8 cellular contexts compared by ENCODE assay signal in the genomic region with DNA sequence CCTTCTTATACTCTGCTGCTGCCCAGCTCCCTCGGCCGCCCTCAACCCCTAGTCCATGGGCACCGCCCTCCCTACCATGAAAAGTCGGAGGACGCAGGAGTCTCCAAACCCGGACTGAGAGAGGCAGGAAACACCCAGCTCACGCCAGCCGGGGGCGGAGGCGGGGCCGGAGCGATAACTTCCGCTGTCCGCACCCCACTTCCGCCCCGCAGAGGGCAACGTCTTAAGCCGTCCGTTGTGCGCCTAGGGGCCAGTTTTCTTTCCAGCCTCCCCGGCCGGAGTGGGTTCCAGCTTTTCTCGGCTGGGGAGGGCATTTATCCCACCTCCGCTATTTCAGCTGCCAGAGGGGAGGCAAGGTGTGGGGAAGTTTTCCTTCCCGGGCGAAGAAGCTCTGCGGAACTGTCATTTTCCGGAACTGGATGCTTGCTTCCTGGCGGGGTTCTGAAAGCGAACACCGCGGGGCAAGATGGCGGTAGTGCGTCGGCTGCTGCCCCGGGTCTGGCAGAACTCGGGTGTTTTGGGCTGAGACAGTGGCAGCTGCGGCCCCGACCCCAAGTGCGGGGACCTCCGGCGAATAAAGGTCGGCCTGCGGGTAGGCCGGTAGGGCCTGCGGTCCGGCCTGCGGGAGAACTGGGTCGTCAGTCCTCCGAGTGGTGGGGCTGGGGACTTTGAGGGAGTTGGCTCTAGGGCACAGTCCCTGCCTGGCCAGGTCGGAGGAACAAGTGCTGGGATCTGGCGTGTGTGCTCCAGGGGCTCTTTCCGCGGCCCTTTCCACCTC. TPM values are rescaled to one million over a fixed set of nuclear protein-coding genes. Genes with fewer than 3 reads are reported as not detected.
DNase-seq lines count a peak whose midpoint lies in the region; ATAC-seq lines count a peak whose summit lies in the region.

A gene with protein sequence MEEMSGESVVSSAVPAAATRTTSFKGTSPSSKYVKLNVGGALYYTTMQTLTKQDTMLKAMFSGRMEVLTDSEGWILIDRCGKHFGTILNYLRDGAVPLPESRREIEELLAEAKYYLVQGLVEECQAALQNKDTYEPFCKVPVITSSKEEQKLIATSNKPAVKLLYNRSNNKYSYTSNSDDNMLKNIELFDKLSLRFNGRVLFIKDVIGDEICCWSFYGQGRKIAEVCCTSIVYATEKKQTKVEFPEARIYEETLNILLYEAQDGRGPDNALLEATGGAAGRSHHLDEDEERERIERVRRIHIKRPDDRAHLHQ (minus strand): TSS at position 116 of the 778 bp plus-strand sequence. CDS start 38 bp downstream, at position 78.
A gene with protein sequence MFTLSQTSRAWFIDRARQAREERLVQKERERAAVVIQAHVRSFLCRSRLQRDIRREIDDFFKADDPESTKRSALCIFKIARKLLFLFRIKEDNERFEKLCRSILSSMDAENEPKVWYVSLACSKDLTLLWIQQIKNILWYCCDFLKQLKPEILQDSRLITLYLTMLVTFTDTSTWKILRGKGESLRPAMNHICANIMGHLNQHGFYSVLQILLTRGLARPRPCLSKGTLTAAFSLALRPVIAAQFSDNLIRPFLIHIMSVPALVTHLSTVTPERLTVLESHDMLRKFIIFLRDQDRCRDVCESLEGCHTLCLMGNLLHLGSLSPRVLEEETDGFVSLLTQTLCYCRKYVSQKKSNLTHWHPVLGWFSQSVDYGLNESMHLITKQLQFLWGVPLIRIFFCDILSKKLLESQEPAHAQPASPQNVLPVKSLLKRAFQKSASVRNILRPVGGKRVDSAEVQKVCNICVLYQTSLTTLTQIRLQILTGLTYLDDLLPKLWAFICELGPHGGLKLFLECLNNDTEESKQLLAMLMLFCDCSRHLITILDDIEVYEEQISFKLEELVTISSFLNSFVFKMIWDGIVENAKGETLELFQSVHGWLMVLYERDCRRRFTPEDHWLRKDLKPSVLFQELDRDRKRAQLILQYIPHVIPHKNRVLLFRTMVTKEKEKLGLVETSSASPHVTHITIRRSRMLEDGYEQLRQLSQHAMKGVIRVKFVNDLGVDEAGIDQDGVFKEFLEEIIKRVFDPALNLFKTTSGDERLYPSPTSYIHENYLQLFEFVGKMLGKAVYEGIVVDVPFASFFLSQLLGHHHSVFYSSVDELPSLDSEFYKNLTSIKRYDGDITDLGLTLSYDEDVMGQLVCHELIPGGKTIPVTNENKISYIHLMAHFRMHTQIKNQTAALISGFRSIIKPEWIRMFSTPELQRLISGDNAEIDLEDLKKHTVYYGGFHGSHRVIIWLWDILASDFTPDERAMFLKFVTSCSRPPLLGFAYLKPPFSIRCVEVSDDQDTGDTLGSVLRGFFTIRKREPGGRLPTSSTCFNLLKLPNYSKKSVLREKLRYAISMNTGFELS (plus strand): TSS at position 450 of the 778 bp plus-strand sequence. CDS start 5,918 bp downstream, outside the sequence.

- DNase-seq in NCI-H526 treated with DMSO at 0.1 percent for 48 hours (lab: John Stamatoyannopoulos, UW), result peak; percentile 60
- DNase-seq in activated CD4-positive, alpha-beta T cell treated with anti-CD3 and anti-CD28 coated beads for 48 hours, result peak; percentile 90
- peak; percentile 88 to 93 for DNase-seq in left colon
- DNase-seq in stimulated activated CD4-positive, alpha-beta T cell treated with anti-CD3 and anti-CD28 coated beads, Interleukin-1b, Interleukin-23, amount 100 ng/mL, for 4 hours (ENCODE audit: low read depth in 2 of 2), result peak; percentile 75 to 82

- peaks cover 0 to 29% (median 10%) of the 10 kb centered on the region in 11 experiments; a peak in 12 of 22 replicates for H3K36me3 ChIP-seq in BLaER1 treated with 17β-estradiol and CSF1 and Interleukin-3, amounts not matched to agents 10 nM and 100 nM

- H3K9ac ChIP-seq in BLaER1 treated with 17β-estradiol and CSF1 and Interleukin-3, amounts not matched to agents 10 nM and 100 nM, result peak within 1 kb of the TSS; percentile 97 to 100 (median 98)

- H3K4me1 ChIP-seq in BLaER1 treated with 17β-estradiol and CSF1 and Interleukin-3, amounts not matched to agents 10 nM and 100 nM, result peaks cover 31 to 42% (median 36%) of the 10 kb centered on the region in 10 experiments

- peak within 1 kb of the TSS; percentile 97 to 100 (median 99) for H3K27ac ChIP-seq in BLaER1 treated with 17β-estradiol and CSF1 and Interleukin-3, amounts not matched to agents 10 nM and 100 nM
- peak within 1 kb of the TSS; percentile 93 for H3K27ac ChIP-seq in cingulate gyrus (ENCODE audit: low read depth, low read length)

- H3K9me3 ChIP-seq in BLaER1 treated with 17β-estradiol and CSF1 and Interleukin-3, amounts not matched to agents 10 nM and 100 nM (replicated peaks in 1 of 11), result no peaks in the 10 kb centered on the region

- peaks cover 24 to 43% (median 39%) of the 10 kb centered on the region in 11 experiments; a peak in 20 of 22 replicates for H4K20me1 ChIP-seq in BLaER1 treated with 17β-estradiol and CSF1 and Interleukin-3, amounts not matched to agents 10 nM and 100 nM

- peak; percentile 91 for ATAC-seq in GM19372 (IDR thresholded peaks at IDR 0.05; ENCODE audit: low read depth, unreplicated experiment)
- ATAC-seq in HG03520 (IDR thresholded peaks at IDR 0.05; ENCODE audit: unreplicated experiment), result peak; percentile 86
- ATAC-seq in left colon, result peak; percentile 99

- H3K4me2 ChIP-seq in BLaER1 treated with 17β-estradiol and CSF1 and Interleukin-3, amounts not matched to agents 10 nM and 100 nM, result peak within 1 kb of the TSS; percentile 88 to 99 (median 97)

- H3K27me3 ChIP-seq in BLaER1 treated with 17β-estradiol and CSF1 and Interleukin-3, amounts not matched to agents 10 nM and 100 nM, result no peaks in the 10 kb centered on the region

- intact Hi-C loops in left colon (cut with DNase I, micrococcal nuclease), result no loop called here

- H3K4me3 ChIP-seq in BLaER1 treated with 17β-estradiol and CSF1 and Interleukin-3, amounts not matched to agents 10 nM and 100 nM, result peak within 1 kb of the TSS; percentile 81 to 95 (median 88)

RNA-seq across cellular contexts. Expression of the first gene that starts in this region (rescaled TPM):
- 10 to 100 TPM; 62.8 to 86.8 TPM for total RNA-seq in left colon

RNA-seq across cellular contexts. Expression of the second gene that starts in this region (rescaled TPM):
- 10 to 100 TPM; 47.7 to 50.7 TPM for total RNA-seq in left colon

Comparison
In these comparisons a context has a peak if more than half of its experiments do, and no peak if none do; other contexts are left out.
1. Peak in every context shown above with its lines: DNase-seq, ATAC-seq, H3K4me3 ChIP-seq and H3K27ac ChIP-seq.